In genomic region chr5:151107738-151108520, GRCh38 we compare ENCODE assay signal across 15 cellular contexts. TPM values are rescaled to one million over a fixed set of nuclear protein-coding genes. Genes with fewer than 3 reads are reported as not detected.
DNase-seq lines count a peak whose midpoint lies in the region; ATAC-seq, FAIRE-seq and TF ChIP-seq lines count a peak whose summit lies in the region.
"Had no signal": no experiment of that assay in that cellular context is flagged by ENCODE, and none has a peak within 500 bp of the region (broad histone marks: within the 10 kb centered on the region; RNA-seq: fewer than 3 reads in every experiment).

No MANE protein-coding gene starts in this region.

- peaks cover 31% of the 10 kb centered on the region for H3K4me1 Mint-ChIP-seq in chondrocyte (ENCODE audit: low read depth)

- no peak for FAIRE-seq in GM19239 (lab: Jason Lieb, UNC)
- FAIRE-seq: G401.6 had no signal

- H3K36me3 ChIP-seq in left lung, result peaks cover 0 to 92% of the 10 kb centered on the region in 2 donors

- H3K27me3 ChIP-seq in left lung, result no peaks in the 10 kb centered on the region

- no peaks in the 10 kb centered on the region for H3K27me3 Mint-ChIP-seq in chondrocyte (ENCODE audit: low read depth)
- H3K27me3 Mint-ChIP-seq: activated CD8-positive, alpha-beta T cell treated with anti-CD3 and anti-CD28 coated beads for 36 hours; stimulated activated naive CD8-positive, alpha-beta T cell treated with anti-CD3 and anti-CD28 coated beads, Interleukin-15, Interleukin-2, amounts not matched to agents 100 ng/mL and 50 ng/mL, for 24 hours had no signal

- peak; percentile 29 for DNase-seq in HT-29 (ENCODE audit: low spot score)
- DNase-seq in chondrocyte (ENCODE audit: low spot score), result no peak
- no peak for DNase-seq in left lung
- peak in 25 of 49 donors; percentile 9 to 61 (median 31) for DNase-seq in substantia nigra (lab: John Stamatoyannopoulos, UW)
- DNase-seq in GM19239 (ENCODE audit: insufficient read length, low spot score), result no peak
- no peak for DNase-seq in GM13976 (ENCODE audit: low spot score)
- DNase-seq: activated CD8-positive, alpha-beta T cell treated with anti-CD3 and anti-CD28 coated beads for 36 hours; cortex of kidney; islet precursor cell; NCI-H1417 had no signal

- H3K27ac ChIP-seq in left lung (no peak overlapping the region), substantia nigra (ENCODE audit: low read depth, low read length, poor library complexity, severe bottlenecking) (no peak overlapping the region)

- ATAC-seq in left lung (peak; percentile 69), HG03342 (IDR thresholded peaks at IDR 0.05; ENCODE audit: unreplicated experiment) (no peak), GM21390 (IDR thresholded peaks at IDR 0.05; ENCODE audit: unreplicated experiment) (no peak)
- ATAC-seq: activated CD8-positive, alpha-beta T cell treated with anti-CD3 and anti-CD28 coated beads for 36 hours had no signal

- H3K4me3 Mint-ChIP-seq in chondrocyte (ENCODE audit: unreplicated experiment), result no peak overlapping the region
- H3K4me3 Mint-ChIP-seq: activated CD8-positive, alpha-beta T cell treated with anti-CD3 and anti-CD28 coated beads for 36 hours; stimulated activated naive CD8-positive, alpha-beta T cell treated with anti-CD3 and anti-CD28 coated beads, Interleukin-15, Interleukin-2, amounts not matched to agents 100 ng/mL and 50 ng/mL, for 24 hours had no signal

- H3K9me3 ChIP-seq in left lung, result no peaks in the 10 kb centered on the region

- peak overlapping the region; percentile 43 for H3K27ac Mint-ChIP-seq in chondrocyte (ENCODE audit: unreplicated experiment)
- H3K27ac Mint-ChIP-seq: activated CD8-positive, alpha-beta T cell treated with anti-CD3 and anti-CD28 coated beads for 36 hours had no signal

- peaks cover 52% of the 10 kb centered on the region for H3K36me3 Mint-ChIP-seq in chondrocyte (ENCODE audit: low read depth)

- H3K9me3 Mint-ChIP-seq in chondrocyte (ENCODE audit: low read depth), result no peaks in the 10 kb centered on the region
- H3K9me3 Mint-ChIP-seq: activated CD8-positive, alpha-beta T cell treated with anti-CD3 and anti-CD28 coated beads for 36 hours; stimulated activated naive CD8-positive, alpha-beta T cell treated with anti-CD3 and anti-CD28 coated beads, Interleukin-15, Interleukin-2, amounts not matched to agents 100 ng/mL and 50 ng/mL, for 24 hours had no signal

- peaks cover 0 to 18% of the 10 kb centered on the region in 2 donors for H3K4me1 ChIP-seq in left lung

- in situ Hi-C loops in GM13976 (cut with MboI; ENCODE audit: low sequenced_read_pairs, unreplicated experiment), result no loop called here

- H3K4me3 ChIP-seq in left lung, result no peak overlapping the region
- H3K4me3 ChIP-seq: skin epidermis had no signal

- intact Hi-C loops in left lung (cut with DNase I), result no loop called here

- TF ChIP-seq CTCF in chondrocyte (IDR thresholded peaks at IDR 0.05) (no peak), left lung (IDR thresholded peaks at IDR 0.05) (no peak), GM13976 (IDR thresholded peaks at IDR 0.05; ENCODE audit: borderline replicate concordance, control extremely low read depth, extremely low read depth, insufficient read depth, missing control alignments) (no peak)

RNA-seq across cellular contexts. Expression of gene TNIP1, which starts 27.1 kb away (rescaled TPM):
- 97.5 and 103 TPM in 2 replicates for total RNA-seq in HT-29 (2014; rRNA removed; shearing (Covaris generic))
- total RNA-seq in chondrocyte (47.2 to 75.6 TPM (median 74.0 TPM) in 3 replicates), left lung (100 to 1,000 TPM; 111 to 133 TPM)

RNA-seq across cellular contexts. Expression of gene ANXA6, which starts 49.6 kb away (rescaled TPM):
- total RNA-seq in HT-29 (2014; rRNA removed; shearing (Covaris generic)), result 3.6 and 5.3 TPM in 2 replicates
- total RNA-seq in chondrocyte (333 to 456 TPM (median 450 TPM) in 3 replicates), left lung (100 to 1,000 TPM; 188 to 198 TPM)

Comparison
In these comparisons a context has a peak if more than half of its experiments do, and no peak if none do; other contexts are left out.
1. DNase-seq: peak in HT-29 (single experiment) and substantia nigra (25 of 49); none in chondrocyte (single experiment), left lung (0 of 2), GM19239 (single experiment) and GM13976 (single experiment).
2. RNA of gene ANXA6, which starts 49.6 kb away (total RNA-seq): 333 to 456 TPM in chondrocyte and 188 to 198 TPM in left lung; 3.6 to 5.3 TPM in HT-29; every median in the first group is over 10 times any median in the second.